In the genomic region with DNA sequence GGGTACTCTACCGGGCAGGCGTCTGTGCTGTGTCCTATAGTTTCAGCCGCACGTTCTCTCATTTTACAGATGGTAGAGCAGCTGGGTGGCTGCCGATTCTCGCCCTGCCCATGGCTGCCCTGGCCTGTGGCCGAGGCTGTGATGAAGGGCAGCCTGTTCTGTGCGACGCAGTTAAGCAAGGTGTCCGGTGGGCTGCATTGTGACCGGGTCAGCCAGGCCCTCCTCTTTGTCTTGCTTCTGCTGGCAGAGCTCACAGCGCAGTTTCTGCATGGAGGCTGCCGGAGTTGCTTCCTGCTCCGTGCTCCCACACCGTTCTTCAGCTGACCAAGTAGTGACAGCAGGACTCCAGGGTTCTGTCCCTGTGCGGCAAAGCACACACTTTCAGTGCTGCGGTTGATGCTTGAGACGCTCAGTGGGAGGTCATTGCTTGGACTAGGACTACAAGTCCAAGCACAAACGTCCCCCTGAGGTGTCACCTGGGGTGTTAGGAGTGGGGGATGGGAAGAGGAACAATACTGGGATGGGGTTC, we compare ENCODE assay signal across 15 cellular contexts. TPM values are rescaled to one million over a fixed set of nuclear protein-coding genes. Genes with fewer than 3 reads are reported as not detected.
DNase-seq lines count a peak whose midpoint lies in the region; ATAC-seq, FAIRE-seq and TF ChIP-seq lines count a peak whose summit lies in the region.
"Had no signal": no experiment of that assay in that cellular context is flagged by ENCODE, and none has a peak within 500 bp of the region (broad histone marks: within the 10 kb centered on the region; RNA-seq: fewer than 3 reads in every experiment).

No MANE protein-coding gene starts in this region.

- peak overlapping the region; percentile 40 for H3K14ac ChIP-seq in neuronal stem cell (ENCODE audit: low read length)

- ATAC-seq in upper lobe of right lung (no peak), GM18861 (IDR thresholded peaks at IDR 0.05; ENCODE audit: unreplicated experiment) (no peak), HG02884 (IDR thresholded peaks at IDR 0.05; ENCODE audit: unreplicated experiment) (no peak)
- ATAC-seq: activated CD8-positive, alpha-beta T cell treated with anti-CD3 and anti-CD28 coated beads, Interleukin-2, amount 10 ng/mL, durations not matched to agents 7 days and 5 days; T-cell had no signal

- WGBS in neuronal stem cell (ENCODE audit: extremely low coverage in 2 of 2, insufficient read length in 2 of 2, insufficient replicate concordance in 1 of 2), 2 donors = no CpG with 5 or more reads among the region's 19 CpGs
- 75 to 88% (median 86%) methylated on average over 19 of the region's 19 CpGs for WGBS in small intestine, 3 donors

- H3K18ac ChIP-seq in neuronal stem cell (ENCODE audit: low read length) = peak overlapping the region; percentile 68

- intact Hi-C loops in upper lobe of right lung (cut with DNase I) = no loop called here

- H2AK5ac ChIP-seq in neuronal stem cell (ENCODE audit: low read depth, low read length) = peak overlapping the region; percentile 65

- H3K4me2 ChIP-seq in neuronal stem cell (ENCODE audit: insufficient read depth, low read length, poor library complexity, severe bottlenecking) = no peak overlapping the region

- H3K27ac ChIP-seq in neuronal stem cell (replicated peaks; ENCODE audit: low read length) (no peak overlapping the region), upper lobe of right lung (peak overlapping the region; percentile 77), small intestine (ENCODE audit: low read depth in 1 of 2, low read length in 1 of 2) (peak overlapping the region in 1 of 2 donors; percentile 68)

- no peak overlapping the region for H2BK120ac ChIP-seq in neuronal stem cell (ENCODE audit: low read depth, low read length)

- no peaks in the 10 kb centered on the region for H3K79me1 ChIP-seq in neuronal stem cell (ENCODE audit: low read depth, low read length)

- H3K4me1 ChIP-seq in neuronal stem cell (ENCODE audit: control insufficient read depth in 2 of 2, insufficient read depth in 1 of 2, low read depth in 1 of 2, low read length in 2 of 2) (peaks cover 6 to 15% of the 10 kb centered on the region in 2 donors), upper lobe of right lung (peaks cover 52% of the 10 kb centered on the region), small intestine (ENCODE audit: control insufficient read depth in 2 of 2, insufficient read depth in 1 of 2, low read depth in 1 of 2, low read length in 1 of 2) (peaks cover 0 to 10% of the 10 kb centered on the region in 2 donors)

- no peak overlapping the region for H4K8ac ChIP-seq in neuronal stem cell (ENCODE audit: low read depth, low read length)

- peak overlapping the region; percentile 82 for H2BK15ac ChIP-seq in neuronal stem cell (ENCODE audit: low read length)

- H3K4me3 ChIP-seq in neuronal stem cell (ENCODE audit: low read length in 2 of 2) (peak overlapping the region in 1 of 2 donors; percentile 12), upper lobe of right lung (no peak overlapping the region), small intestine (ENCODE audit: low read depth in 1 of 2, low read length in 2 of 2) (no peak overlapping the region)
- H3K4me3 ChIP-seq: lung had no signal

- peak overlapping the region; percentile 90 for H2AFZ ChIP-seq in neuronal stem cell (ENCODE audit: low read length)

- H3K9me3 ChIP-seq in neuronal stem cell (replicated peaks in 1 of 2; ENCODE audit: control insufficient read depth in 2 of 2, insufficient read depth in 1 of 2, low read depth in 1 of 2, low read length in 2 of 2) (no peaks in the 10 kb centered on the region), upper lobe of right lung (no peaks in the 10 kb centered on the region), small intestine (ENCODE audit: control insufficient read depth, low read depth) (no peaks in the 10 kb centered on the region)
- H3K9me3 ChIP-seq: heart left ventricle had no signal

- TF ChIP-seq CTCF in upper lobe of right lung (IDR thresholded peaks at IDR 0.05) = no peak

- H3K27me3 ChIP-seq in neuronal stem cell (ENCODE audit: control insufficient read depth in 3 of 3, insufficient read depth in 3 of 3, low read depth in 1 of 3, low read length in 3 of 3) (peaks cover 0 to 28% (median 0%) of the 10 kb centered on the region in 3 experiments), upper lobe of right lung (no peaks in the 10 kb centered on the region), small intestine (ENCODE audit: control insufficient read depth in 2 of 2, insufficient read depth in 2 of 2, low read length in 2 of 2) (no peaks in the 10 kb centered on the region)
- H3K27me3 ChIP-seq: heart left ventricle had no signal

- no peaks in the 10 kb centered on the region for H3K36me3 ChIP-seq in neuronal stem cell (replicated peaks in 1 of 2; ENCODE audit: control insufficient read depth in 2 of 2, insufficient read depth in 2 of 2, low read length in 2 of 2)
- no peaks in the 10 kb centered on the region for H3K36me3 ChIP-seq in upper lobe of right lung
- no peaks in the 10 kb centered on the region for H3K36me3 ChIP-seq in small intestine (ENCODE audit: control insufficient read depth in 2 of 2, insufficient read depth in 2 of 2, low read length in 2 of 2)
- H3K36me3 ChIP-seq: heart left ventricle had no signal

- H2BK5ac ChIP-seq in neuronal stem cell (ENCODE audit: low read length) = no peak overlapping the region

- H3K23ac ChIP-seq in neuronal stem cell (ENCODE audit: low read depth, low read length, poor library complexity) = no peak overlapping the region

- peak overlapping the region; percentile 87 for H2BK12ac ChIP-seq in neuronal stem cell (ENCODE audit: low read length)

- H3K9ac ChIP-seq in neuronal stem cell (ENCODE audit: low read depth, low read length, poor library complexity) = no peak overlapping the region

- FAIRE-seq in small intestine (lab: Jason Lieb, UNC) = no peak

- DNase-seq in NCI-H748 (lab: John Stamatoyannopoulos, UW; ENCODE audit: unreplicated experiment) (peak; percentile 35), NCI-H748 treated with DMSO at 0.1 percent for 48 hours (lab: John Stamatoyannopoulos, UW) (no peak), ecto neural progenitor cell (ENCODE audit: low spot score) (peak; percentile 51), neuronal stem cell (ENCODE audit: low spot score) (no peak), upper lobe of right lung (peak; percentile 67), small intestine (no peak)
- DNase-seq: activated CD8-positive, alpha-beta T cell treated with anti-CD3 and anti-CD28 coated beads, Interleukin-2, amount 10 ng/mL, durations not matched to agents 7 days and 5 days; activated naive CD4-positive, alpha-beta T cell treated with anti-CD3 and anti-CD28 coated beads, Interleukin-2, amount 50 U/mL, for 16 hours; effector memory CD4-positive, alpha-beta T cell; T-cell had no signal

- H3K4ac ChIP-seq in neuronal stem cell (ENCODE audit: low read length) = no peak overlapping the region

- no peak overlapping the region for H4K91ac ChIP-seq in neuronal stem cell (ENCODE audit: low read depth, low read length, poor library complexity)

RNA-seq across cellular contexts. Expression of gene GADD45G, which starts 58.0 kb away (rescaled TPM):
- polyA plus RNA-seq in neuronal stem cell (2013, experiment 1 of 2) = 0.79 TPM
- polyA plus RNA-seq in neuronal stem cell (2013, experiment 2 of 2) = 0.61 TPM
- 19.8 TPM for total RNA-seq in upper lobe of right lung
- 10 to 100 TPM; 21.9 to 25.4 (median 25.3) TPM for polyA plus RNA-seq in small intestine
- total RNA-seq: OCI-LY7 had no signal

Comparison
In these comparisons a context has a peak if more than half of its experiments do, and no peak if none do; other contexts are left out.
1. DNase-seq: peak in NCI-H748 (single experiment), ecto neural progenitor cell (single experiment) and upper lobe of right lung (single experiment); none in NCI-H748 treated with DMSO at 0.1 percent for 48 hours (single experiment), neuronal stem cell (single experiment) and small intestine (single experiment).